ENCODE assay signal across 1 cellular context in genomic region chr16:78249832-78250231, GRCh38.
TF ChIP-seq lines count a peak whose summit lies in the region.

No MANE protein-coding gene starts in this region.

TF ChIP-seq in HepG2, 621 proteins besides CTCF, POLR2A, EP300 and RAD21 (continued from another document):
- TF ChIP-seq NFAT5 (CRISPR knock-in tag; IDR thresholded peaks at IDR 0.05), result no peak
- no peak for TF ChIP-seq NKX3-1 (CRISPR knock-in tag; IDR thresholded peaks at IDR 0.05)
